ENCODE assay signal across 1 cellular context in genomic region chr7:69114374-69114773, GRCh38.
TF ChIP-seq lines count a peak whose summit lies in the region.

No MANE protein-coding gene starts in this region.

TF ChIP-seq in GM23338, 12 proteins besides CTCF, POLR2A, EP300 and RAD21 (continued from another document):
- TF ChIP-seq ZNF462 (CRISPR knock-in tag; IDR thresholded peaks at IDR 0.05): no peak
- TF ChIP-seq CREB1 (CRISPR knock-in tag; IDR thresholded peaks at IDR 0.05; ENCODE audit: low read depth): no peak
- no peak for TF ChIP-seq ZNF331 (CRISPR knock-in tag; IDR thresholded peaks at IDR 0.05; ENCODE audit: low read depth)
- no peak for TF ChIP-seq ZNF114 (CRISPR knock-in tag; IDR thresholded peaks at IDR 0.05)
- no peak for TF ChIP-seq NANOG (IDR thresholded peaks at IDR 0.05; ENCODE audit: borderline replicate concordance)
